In the genomic region with DNA sequence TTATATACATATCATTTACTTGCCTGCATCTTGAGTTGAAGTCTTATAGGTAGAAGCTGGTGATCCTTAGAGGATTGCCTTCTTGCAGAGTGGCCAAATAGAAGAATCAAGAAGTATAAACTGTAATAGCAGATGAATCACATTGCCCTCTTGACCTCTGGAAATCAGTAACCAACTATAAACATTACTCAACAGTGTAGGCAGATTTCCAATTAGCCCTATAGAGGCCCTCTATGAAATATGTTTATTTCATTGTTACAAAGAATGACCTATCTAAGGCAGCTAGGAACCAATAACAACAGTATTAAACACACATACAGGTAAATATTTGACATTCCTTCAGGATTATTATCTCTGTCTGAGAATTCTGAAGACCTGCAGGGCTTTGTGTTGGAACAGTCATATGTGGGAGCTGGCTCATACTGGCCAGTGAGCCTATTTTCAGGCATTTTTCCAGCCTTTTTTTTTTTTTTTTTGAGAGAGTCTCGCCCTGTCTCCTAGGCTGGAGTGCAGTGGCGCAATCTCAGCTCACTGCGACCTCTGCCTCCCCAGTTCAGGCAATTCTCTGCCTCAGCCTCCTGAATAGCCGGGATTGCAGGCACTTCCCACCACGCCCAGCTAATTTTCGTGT, we compare ENCODE assay signal across 13 cellular contexts. TPM values are rescaled to one million over a fixed set of nuclear protein-coding genes. Genes with fewer than 3 reads are reported as not detected.
A peak's percentile ranks its signal among the peaks of the same experiment; 100 is the strongest.
DNase-seq lines count a peak whose midpoint lies in the region; ATAC-seq, FAIRE-seq and TF ChIP-seq lines count a peak whose summit lies in the region.
"Had no signal": no experiment of that assay in that cellular context is flagged by ENCODE, and none has a peak within 500 bp of the region (broad histone marks: within the 10 kb centered on the region; RNA-seq: fewer than 3 reads in every experiment).

No MANE protein-coding gene starts in this region.

- POLR2A ChIA-PET in IMR-90 (lab: Charles Lee; ENCODE audit: unreplicated experiment) (no interaction called here), HepG2 (lab: Yijun Ruan, JAX) (interaction anchor here (0.9 to 1.4 kb wide), 2 partner anchors 9 to 99 kb away, joined by 3 to 4 read pairs; no protein-coding TSS in a partner anchor)

- no peak overlapping the region for H3K56ac ChIP-seq in IMR-90 (ENCODE audit: extremely low read depth, insufficient read depth, low read length)

- H3K14ac ChIP-seq in IMR-90 (replicated peaks; ENCODE audit: low read depth, low read length) = no peak overlapping the region

- dilution Hi-C loops in IMR-90 (cut with HindIII; ENCODE audit: low sequenced_read_pairs, unreplicated experiment) = no loop called here

- no peak overlapping the region for H3K27ac ChIP-seq in IMR-90 (ENCODE audit: insufficient read depth, low read length)
- no peak overlapping the region for H3K27ac ChIP-seq in HepG2 (ENCODE audit: extremely low read length, insufficient read depth, low read length)
- H3K27ac ChIP-seq in caudate nucleus (ENCODE audit: low read depth, low read length) = no peak overlapping the region
- H3K27ac ChIP-seq: adrenal gland had no signal

- H3K4ac ChIP-seq in IMR-90 (ENCODE audit: low read depth, low read length) = no peak overlapping the region

- no peaks in the 10 kb centered on the region for H3K36me3 ChIP-seq in IMR-90 (ENCODE audit: control insufficient read depth, insufficient read depth, low read length)
- H3K36me3 ChIP-seq in HepG2 (replicated peaks in 1 of 2; ENCODE audit: control insufficient read depth in 1 of 2, insufficient read depth in 2 of 2, low read length in 2 of 2) = no peaks in the 10 kb centered on the region
- H3K36me3 ChIP-seq: adrenal gland had no signal

- DNase-seq in A172 (ENCODE audit: low spot score) (peak; percentile 88), IMR-90 (peak; percentile 80), brain pericyte (ENCODE audit: low read depth, low spot score) (peak; percentile 34), HepG2 (ENCODE audit: low spot score) (peak; percentile 90), NCI-H1048 (lab: John Stamatoyannopoulos, UW) (no peak), medulla oblongata (ENCODE audit: extremely low spot score) (no peak), NCI-H446 (lab: John Stamatoyannopoulos, UW) (no peak), caudate nucleus (lab: John Stamatoyannopoulos, UW) (no peak)
- DNase-seq: activated CD4-positive, alpha-beta T cell treated with anti-CD3 and anti-CD28 coated beads for 48 hours; hippocampal formation; NCI-H774 had no signal

- in situ Hi-C loops in IMR-90 (cut with MboI; ENCODE audit: low sequenced_read_pairs) = no loop called here
- in situ Hi-C loops in HepG2 (cut with HindIII; ENCODE audit: extremely low pct_ligation_motif_present, low pct_unique_long_range_greater_than_20kb) = loop anchor here (25.0 kb wide), 1 partner anchor 610 kb away; no protein-coding TSS in a partner anchor

- ATAC-seq in IMR-90 (ENCODE audit: low read depth) (peak; percentile 90), HepG2 (peak; percentile 94)

- intact Hi-C loops in IMR-90 (cut with micrococcal nuclease) (no loop called here), HepG2 (cut with micrococcal nuclease; ENCODE audit: unreplicated experiment) (no loop called here)

- H3K4me2 ChIP-seq in IMR-90 (ENCODE audit: low read depth, low read length) (peak overlapping the region; percentile 35; the same call in 1 of the 2 replicates), HepG2 (ENCODE audit: low read depth, low read length) (no peak overlapping the region)

- H3K79me2 ChIP-seq in HepG2 (ENCODE audit: insufficient read depth, low read length) = no peaks in the 10 kb centered on the region

- H4K5ac ChIP-seq in IMR-90 (ENCODE audit: low read depth, low read length) = no peak overlapping the region

- TF ChIP-seq POLR2A in IMR-90 (IDR thresholded peaks at IDR 0.05; ENCODE audit: low read depth, low read length) (no peak), HepG2 (IDR thresholded peaks at IDR 0.05; ENCODE audit: insufficient read depth in 1 of 2, low read depth in 2 of 2, low read length in 2 of 2) (no peak)

- peak; percentile 47 for FAIRE-seq in HepG2 (lab: Jason Lieb, UNC)
- FAIRE-seq: GM12892 had no signal

- H3K9me1 ChIP-seq in IMR-90 (ENCODE audit: insufficient read depth, low read length) = no peaks in the 10 kb centered on the region

- H2AK5ac ChIP-seq in IMR-90 (ENCODE audit: low read depth, low read length) = no peak overlapping the region

- no CpG with 5 or more reads among the region's 6 CpGs for WGBS in IMR-90 (ENCODE audit: extremely low coverage in 2 of 2, insufficient read length in 1 of 2), 2 experiments
- WGBS in HepG2 (ENCODE audit: low lambda C conversion rate) = under 1% methylated on average over 6 of the region's 6 CpGs

- H3K27me3 ChIP-seq in IMR-90 (ENCODE audit: control insufficient read depth, insufficient read depth, low read length) = no peaks in the 10 kb centered on the region
- H3K27me3 ChIP-seq in HepG2 (ENCODE audit: control insufficient read depth in 1 of 2, insufficient read depth in 2 of 2, low read length in 2 of 2) = peaks cover 0 to 44% of the 10 kb centered on the region in 2 experiments; a peak in 3 of 5 replicates
- H3K27me3 ChIP-seq: adrenal gland had no signal

- BruUV-seq in IMR-90 (replicated peaks; lab: Mats Ljungman, UMichigan) (no TSS peak), HepG2 (replicated peaks; lab: Mats Ljungman, UMichigan) (no TSS peak)

- H2BK5ac ChIP-seq in IMR-90 (ENCODE audit: low read depth, low read length, poor library complexity, severe bottlenecking) = no peak overlapping the region

- peak in 1 of 2 experiments; percentile 66; a peak in 1 of 4 replicates for TF ChIP-seq EP300 in HepG2 (IDR thresholded peaks at IDR 0.05; ENCODE audit: low read depth in 2 of 2, low read length in 2 of 2)
- no peak for TF ChIP-seq EP300 in HepG2 (CRISPR knock-in tag; IDR thresholded peaks at IDR 0.05; ENCODE audit: borderline replicate concordance)

- H3K79me1 ChIP-seq in IMR-90 (ENCODE audit: low read depth in 1 of 2, low read length in 2 of 2) = no peaks in the 10 kb centered on the region

- H2BK15ac ChIP-seq in IMR-90 (ENCODE audit: low read depth, low read length) = no peak overlapping the region

- no peak overlapping the region for H3K9ac ChIP-seq in IMR-90 (ENCODE audit: low read depth, low read length)
- H3K9ac ChIP-seq in HepG2 (ENCODE audit: insufficient read depth, low read depth, low read length) = no peak overlapping the region

- H2BK120ac ChIP-seq in IMR-90 (ENCODE audit: low read depth, low read length) = no peak overlapping the region

- H2AK9ac ChIP-seq in IMR-90 (replicated peaks; ENCODE audit: low read depth, low read length, poor library complexity) = no peak overlapping the region

- TF ChIP-seq RAD21 in IMR-90 (IDR thresholded peaks at IDR 0.05; ENCODE audit: low read length) (no peak), HepG2 (CRISPR knock-in tag; IDR thresholded peaks at IDR 0.05) (no peak)

- H2BK20ac ChIP-seq in IMR-90 (ENCODE audit: low read depth, low read length) = no peak overlapping the region

- no peak for TF ChIP-seq CTCF in IMR-90 (conservative IDR thresholded peaks at IDR 0.05; ENCODE audit: low read depth, low read length)
- TF ChIP-seq CTCF in HepG2 (CRISPR knock-in tag; IDR thresholded peaks at IDR 0.05) = no peak

- H2AFZ ChIP-seq in IMR-90 (replicated peaks; ENCODE audit: low read length, poor library complexity) (no peak overlapping the region), HepG2 (ENCODE audit: low read length) (no peak overlapping the region)

- H3K9me3 ChIP-seq in IMR-90 (ENCODE audit: control insufficient read depth, insufficient read depth, low read length) = no peaks in the 10 kb centered on the region
- H3K9me3 ChIP-seq in HepG2 (ENCODE audit: low read length) = no peaks in the 10 kb centered on the region

- CTCF ChIA-PET in IMR-90 (lab: Yijun Ruan, JAX) = interaction anchor here (0.6 kb wide), 1 partner anchor 544 kb away, joined by 3 read pairs; no protein-coding TSS in a partner anchor
- CTCF ChIA-PET in HepG2 (lab: Yijun Ruan, JAX; ENCODE audit: low intra/inter-chr PET ratio, low total read pairs) = no interaction called here

- H4K91ac ChIP-seq in IMR-90 (ENCODE audit: insufficient read depth, low read depth, low read length) = no peak overlapping the region

- H4K8ac ChIP-seq in IMR-90 (ENCODE audit: low read depth in 2 of 2, low read length in 2 of 2) = no peak overlapping the region

- H4K20me1 ChIP-seq in IMR-90 (ENCODE audit: insufficient read depth, low read length) (no peaks in the 10 kb centered on the region), HepG2 (ENCODE audit: insufficient read depth, low read length) (no peaks in the 10 kb centered on the region)

- no peaks in the 10 kb centered on the region for H3K4me1 ChIP-seq in IMR-90 (ENCODE audit: control insufficient read depth, insufficient read depth, low read length)
- H3K4me1 ChIP-seq in HepG2 (ENCODE audit: insufficient read depth, low read length) = peaks cover 21% of the 10 kb centered on the region
- H3K4me1 ChIP-seq: adrenal gland had no signal

- no peak overlapping the region for H3K18ac ChIP-seq in IMR-90 (ENCODE audit: low read depth, low read length)

- H3K4me3 ChIP-seq in IMR-90 (ENCODE audit: insufficient read depth, low read depth, low read length) (no peak overlapping the region), HepG2 (replicated peaks in 1 of 3; ENCODE audit: insufficient read depth in 1 of 3, low read depth in 2 of 3, low read length in 3 of 3) (no peak overlapping the region)
- H3K4me3 ChIP-seq: adrenal gland had no signal

- no peak overlapping the region for H3K23ac ChIP-seq in IMR-90 (ENCODE audit: low read depth, low read length)

RNA-seq across cellular contexts. Expression of gene SRI, which starts 7.2 kb away (rescaled TPM):
- total RNA-seq in A172 (2014; rRNA removed; shearing (Covaris generic)) = 157 and 222 TPM in 2 replicates
- total RNA-seq in IMR-90 (2012; rRNA removed) = 83.3 and 111 TPM in 2 replicates
- 115 and 126 TPM in 2 replicates for polyA plus RNA-seq in IMR-90 (2012; rRNA removed)
- polyA plus RNA-seq in IMR-90 (2012; cell fraction: cytosol; rRNA removed) = 17.9 and 26.0 TPM in 2 replicates
- 7.7 and 72.2 TPM in 2 replicates for polyA plus RNA-seq in IMR-90 (2012; cell fraction: nucleus; rRNA removed; ENCODE audit: low replicate concordance)
- total RNA-seq in HepG2 (2016; rRNA removed; fragmentation: Illumina TruSeq; extraction: Trizol) = 0.33 TPM in 1 of 2 replicates, not detected in the other
- not detected in 2 replicates for total RNA-seq in HepG2 (2016; cell fraction: cytosol; rRNA removed; fragmentation: Illumina TruSeq; extraction: Trizol; ENCODE audit: low read depth)
- total RNA-seq in HepG2 (2016; cell fraction: insoluble cytoplasmic fraction; rRNA removed; fragmentation: Illumina TruSeq; extraction: Trizol) = 0.51 TPM in 1 of 2 replicates, not detected in the other
- total RNA-seq in HepG2 (2016; cell fraction: membrane; rRNA removed; fragmentation: Illumina TruSeq; extraction: Trizol) = not detected in 2 replicates
- not detected in 2 replicates for total RNA-seq in HepG2 (2016; cell fraction: nucleus; rRNA removed; fragmentation: Illumina TruSeq; extraction: Trizol)
- polyA plus RNA-seq in HepG2 (2011; rRNA removed) = 0.37 TPM in 1 of 2 replicates, not detected in the other
- polyA plus RNA-seq in HepG2 (2011; cell fraction: cytosol; rRNA removed) = 0.13 and 0.21 TPM in 2 replicates
- polyA plus RNA-seq in HepG2 (2011; cell fraction: nucleus; rRNA removed) = 0.43 TPM in 1 of 2 replicates, not detected in the other
- polyA plus RNA-seq in HepG2 (2012) = not detected in 2 replicates
- polyA plus RNA-seq in HepG2 (2016; cell fraction: cytosol; fragmentation: Illumina TruSeq; extraction: Trizol; ENCODE audit: low read depth) = not detected in 2 replicates
- 0.29 TPM in 1 of 2 replicates, not detected in the other for polyA plus RNA-seq in HepG2 (2016; cell fraction: insoluble cytoplasmic fraction; fragmentation: Illumina TruSeq; extraction: Trizol; ENCODE audit: low read depth)
- polyA plus RNA-seq in HepG2 (2016; cell fraction: membrane; fragmentation: Illumina TruSeq; extraction: Trizol; ENCODE audit: low read depth) = not detected in 2 replicates
- not detected in 2 replicates for polyA plus RNA-seq in HepG2 (2016; cell fraction: nucleus; fragmentation: Illumina TruSeq; extraction: Trizol; ENCODE audit: insufficient read depth, low read depth)
- 30.8 TPM in 1 of 2 replicates, not detected in the other for polyA minus RNA-seq in HepG2 (2011; rRNA and poly(A)+ RNA removed; ENCODE audit: low replicate concordance)
- not detected in 2 replicates for polyA minus RNA-seq in HepG2 (2011; cell fraction: cytosol; rRNA and poly(A)+ RNA removed)
- not detected in 2 replicates for polyA minus RNA-seq in HepG2 (2011; cell fraction: nucleus; rRNA and poly(A)+ RNA removed)

Comparison
In these comparisons a context has a peak if more than half of its experiments do, and no peak if none do; other contexts are left out.
1. DNase-seq: peak in A172 (single experiment), IMR-90 (single experiment), brain pericyte (single experiment) and HepG2 (single experiment); none in NCI-H1048 (single experiment), medulla oblongata (single experiment), NCI-H446 (0 of 2) and caudate nucleus (0 of 61).
2. RNA of gene SRI, which starts 7.2 kb away (total RNA-seq): 157 to 222 TPM in A172 and 83.3 to 111 TPM in IMR-90; 0.33 to 0.51 TPM in HepG2; every median in the first group is over 10 times any median in the second.